In the genomic region with DNA sequence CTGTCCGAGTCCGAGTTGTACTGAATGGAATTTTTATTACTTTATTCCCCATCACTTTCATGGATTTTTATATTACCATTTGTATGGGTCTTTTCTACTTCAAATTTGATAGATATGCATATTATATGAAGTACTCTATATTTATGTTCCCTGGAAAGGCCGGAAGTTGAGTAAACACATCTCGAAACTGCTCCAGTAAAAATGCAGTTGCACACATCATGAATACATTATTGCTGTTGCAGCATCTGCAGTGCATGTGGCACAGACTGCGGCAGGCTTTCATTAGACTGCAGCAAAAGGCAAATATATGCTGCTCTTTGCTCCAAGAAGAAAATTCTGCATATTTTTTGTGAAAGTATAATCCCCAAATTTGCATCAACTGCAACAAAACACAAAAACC, we compare ENCODE assay signal across 26 cellular contexts. TPM values are rescaled to one million over a fixed set of nuclear protein-coding genes. Genes with fewer than 3 reads are reported as not detected.
"Had no signal": no experiment of that assay in that cellular context is flagged by ENCODE, and none has a peak within 500 bp of the region (broad histone marks: within the 10 kb centered on the region; RNA-seq: fewer than 3 reads in every experiment).

No MANE protein-coding gene starts in this region.

- H3K4me3 ChIP-seq: colonic mucosa, coronary artery, dorsolateral prefrontal cortex, esophagus muscularis mucosa, esophagus squamous epithelium, gastrocnemius medialis, gastroesophageal sphincter, heart left ventricle, heart right ventricle, hepatocyte had no signal

- H3K4me1 ChIP-seq: colonic mucosa, esophagus muscularis mucosa, esophagus squamous epithelium, gastrocnemius medialis, gastroesophageal sphincter, heart left ventricle, heart right ventricle had no signal

- H3K9me3 ChIP-seq: colonic mucosa, esophagus muscularis mucosa, esophagus squamous epithelium, gastrocnemius medialis, gastroesophageal sphincter, heart left ventricle, heart right ventricle had no signal

- ATAC-seq: effector memory CD8-positive, alpha-beta T cell; esophagus mucosa; foreskin keratinocyte; gastrocnemius medialis; gastroesophageal sphincter; heart left ventricle; heart right ventricle had no signal

- H3K27ac ChIP-seq: colonic mucosa, coronary artery, dorsolateral prefrontal cortex, epithelial cell of prostate, esophagus muscularis mucosa, esophagus squamous epithelium, foreskin keratinocyte, gastrocnemius medialis, gastroesophageal sphincter, heart left ventricle, heart right ventricle, hepatocyte had no signal

- H3K36me3 ChIP-seq: colonic mucosa, esophagus muscularis mucosa, esophagus squamous epithelium, gastrocnemius medialis, gastroesophageal sphincter, heart left ventricle, heart right ventricle had no signal

- H3K4me2 ChIP-seq: hepatocyte had no signal

- H2AFZ ChIP-seq: hepatocyte had no signal

- DNase-seq: colonic mucosa; cortex of kidney; dermis blood vessel endothelial cell; dorsolateral prefrontal cortex; effector CD4-positive, alpha-beta T cell; effector CD8-positive, alpha-beta T cell; effector memory CD4-positive, alpha-beta T cell; effector memory CD8-positive, alpha-beta T cell; endodermal cell; erythroblast; esophagus squamous epithelium; foreskin keratinocyte; foreskin melanocyte; gastrocnemius medialis; glutamatergic neuron; head of caudate nucleus; heart left ventricle; heart right ventricle had no signal

- H3K79me2 ChIP-seq: hepatocyte had no signal

- H3K27me3 ChIP-seq: colonic mucosa, dorsolateral prefrontal cortex, esophagus muscularis mucosa, esophagus squamous epithelium, foreskin keratinocyte, gastrocnemius medialis, gastroesophageal sphincter, heart left ventricle, heart right ventricle, hepatocyte had no signal

RNA-seq across cellular contexts. Expression of gene LRRC7, which starts 48.7 kb away (rescaled TPM):
- total RNA-seq: dermis blood vessel endothelial cell, epithelial cell of proximal tubule, fibroblast of lung had no signal
